ENCODE assay signal across 1 cellular context in the genomic region with DNA sequence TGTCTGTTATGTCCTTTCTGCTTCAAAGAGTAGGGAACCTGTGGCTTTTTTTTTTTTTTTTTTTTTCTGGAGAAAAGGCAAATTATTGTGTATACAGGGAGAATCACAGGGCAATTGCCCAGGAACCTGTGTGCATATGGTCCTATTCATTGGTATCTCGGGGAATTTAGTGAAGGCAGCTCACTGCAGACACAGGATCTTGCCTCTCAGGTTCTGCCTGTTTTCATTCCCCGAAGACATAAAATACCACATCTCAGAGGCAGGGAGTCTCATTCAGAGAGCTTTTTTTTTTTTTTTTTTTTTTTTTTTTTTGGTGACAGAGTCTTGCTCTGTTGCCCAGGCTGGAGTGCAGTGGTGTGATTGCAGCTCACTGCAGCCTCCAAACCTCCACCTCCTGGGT.
TF ChIP-seq lines count a peak whose summit lies in the region.

No MANE protein-coding gene starts in this region.

TF ChIP-seq in IMR-90, 13 proteins besides CTCF, POLR2A, EP300 and RAD21 (continued from another document):
- TF ChIP-seq, protein P1, sequence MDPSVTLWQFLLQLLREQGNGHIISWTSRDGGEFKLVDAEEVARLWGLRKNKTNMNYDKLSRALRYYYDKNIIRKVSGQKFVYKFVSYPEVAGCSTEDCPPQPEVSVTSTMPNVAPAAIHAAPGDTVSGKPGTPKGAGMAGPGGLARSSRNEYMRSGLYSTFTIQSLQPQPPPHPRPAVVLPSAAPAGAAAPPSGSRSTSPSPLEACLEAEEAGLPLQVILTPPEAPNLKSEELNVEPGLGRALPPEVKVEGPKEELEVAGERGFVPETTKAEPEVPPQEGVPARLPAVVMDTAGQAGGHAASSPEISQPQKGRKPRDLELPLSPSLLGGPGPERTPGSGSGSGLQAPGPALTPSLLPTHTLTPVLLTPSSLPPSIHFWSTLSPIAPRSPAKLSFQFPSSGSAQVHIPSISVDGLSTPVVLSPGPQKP (IDR thresholded peaks at IDR 0.05; ENCODE audit: borderline replicate concordance, low read depth, low read length): no peak
- TF ChIP-seq NFE2L2 (IDR thresholded peaks at IDR 0.05; ENCODE audit: low read depth, low read length) (no peak), BHLHE40 (IDR thresholded peaks at IDR 0.05; ENCODE audit: low read depth, low read length) (no peak)
